In the genomic region with DNA sequence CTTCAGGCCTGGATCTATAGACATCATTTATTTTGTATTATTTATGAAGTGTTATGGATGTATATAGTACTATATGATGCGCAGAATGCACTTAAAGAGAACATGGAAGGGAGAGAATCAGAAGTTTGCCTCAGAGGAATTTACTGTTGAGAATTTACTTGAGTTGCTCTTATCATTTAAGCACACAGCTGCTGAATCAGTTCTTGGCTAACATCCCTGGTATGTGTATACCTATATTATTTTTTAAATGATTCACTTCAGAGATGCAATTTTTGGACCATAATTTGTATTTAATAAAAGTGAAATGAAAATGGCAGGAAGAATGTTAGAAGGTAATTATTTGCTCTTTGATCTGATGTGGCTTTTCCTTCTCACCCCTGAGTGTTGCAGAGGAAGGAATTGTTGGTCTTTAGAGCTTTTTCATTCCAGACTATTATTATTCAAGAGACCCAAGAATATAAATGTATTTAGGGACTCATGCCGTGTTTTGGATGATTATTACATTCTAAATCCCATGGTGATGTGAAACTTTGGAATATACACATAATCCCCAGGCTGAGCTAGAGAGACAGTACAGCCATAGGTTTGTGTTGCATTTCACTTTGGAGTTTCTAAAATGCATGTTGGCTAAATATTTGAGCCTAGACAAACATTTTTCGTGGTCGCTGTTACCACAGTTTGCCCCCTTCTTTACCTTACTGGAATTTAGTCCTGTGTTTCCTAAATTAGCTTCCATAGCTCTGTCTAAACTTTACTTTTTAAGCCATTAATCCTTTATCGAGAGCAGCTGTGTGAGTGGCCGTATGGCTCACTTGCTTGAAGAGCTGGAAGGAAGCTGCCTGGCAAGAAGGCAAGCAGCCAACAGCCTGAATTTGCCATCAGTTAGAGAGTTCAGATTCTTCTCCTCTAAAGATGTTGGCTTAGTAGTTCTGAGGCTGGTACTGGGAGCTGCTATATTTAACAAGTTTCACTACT, we compare ENCODE assay signal across 1 cellular context.
TF ChIP-seq lines count a peak whose summit lies in the region.

No MANE protein-coding gene starts in this region.

TF ChIP-seq in IMR-90, 13 proteins besides CTCF, POLR2A, EP300 and RAD21:
- no peak for TF ChIP-seq CHD1 (IDR thresholded peaks at IDR 0.05; ENCODE audit: low read depth, low read length)
